In the genomic region with DNA sequence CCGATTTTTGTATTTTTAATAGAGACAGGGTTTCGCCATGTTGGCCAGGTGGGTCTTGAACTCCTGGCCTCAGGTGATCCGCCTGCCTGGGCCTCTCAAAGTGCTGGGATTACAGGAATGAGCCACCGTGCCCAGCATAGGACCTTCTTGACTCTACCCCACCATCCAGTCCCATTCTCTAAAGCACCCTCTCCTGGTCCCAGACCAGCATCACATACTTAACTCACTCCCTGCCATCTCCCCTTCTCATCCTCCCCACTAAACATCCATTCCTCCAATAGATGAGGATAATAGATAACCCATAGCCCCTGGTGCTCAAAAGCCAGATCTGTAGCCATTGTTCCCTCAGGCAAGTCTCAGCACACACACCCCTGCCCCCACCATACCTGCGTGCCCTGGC, we compare ENCODE assay signal across 1 cellular context.
TF ChIP-seq lines count a peak whose summit lies in the region.

No MANE protein-coding gene starts in this region.

TF ChIP-seq in HCT116, 20 proteins besides CTCF, POLR2A, EP300 and RAD21:
- TF ChIP-seq SP1 (IDR thresholded peaks at IDR 0.05; ENCODE audit: low read depth), result no peak
- no peak for TF ChIP-seq ZNF274 (IDR thresholded peaks at IDR 0.05; ENCODE audit: low read depth, low read length)
- no peak for TF ChIP-seq EGR1 (IDR thresholded peaks at IDR 0.05; ENCODE audit: low read depth)
- no peak for TF ChIP-seq CBX3 (IDR thresholded peaks at IDR 0.05; ENCODE audit: low read depth)
- TF ChIP-seq, protein P1, sequence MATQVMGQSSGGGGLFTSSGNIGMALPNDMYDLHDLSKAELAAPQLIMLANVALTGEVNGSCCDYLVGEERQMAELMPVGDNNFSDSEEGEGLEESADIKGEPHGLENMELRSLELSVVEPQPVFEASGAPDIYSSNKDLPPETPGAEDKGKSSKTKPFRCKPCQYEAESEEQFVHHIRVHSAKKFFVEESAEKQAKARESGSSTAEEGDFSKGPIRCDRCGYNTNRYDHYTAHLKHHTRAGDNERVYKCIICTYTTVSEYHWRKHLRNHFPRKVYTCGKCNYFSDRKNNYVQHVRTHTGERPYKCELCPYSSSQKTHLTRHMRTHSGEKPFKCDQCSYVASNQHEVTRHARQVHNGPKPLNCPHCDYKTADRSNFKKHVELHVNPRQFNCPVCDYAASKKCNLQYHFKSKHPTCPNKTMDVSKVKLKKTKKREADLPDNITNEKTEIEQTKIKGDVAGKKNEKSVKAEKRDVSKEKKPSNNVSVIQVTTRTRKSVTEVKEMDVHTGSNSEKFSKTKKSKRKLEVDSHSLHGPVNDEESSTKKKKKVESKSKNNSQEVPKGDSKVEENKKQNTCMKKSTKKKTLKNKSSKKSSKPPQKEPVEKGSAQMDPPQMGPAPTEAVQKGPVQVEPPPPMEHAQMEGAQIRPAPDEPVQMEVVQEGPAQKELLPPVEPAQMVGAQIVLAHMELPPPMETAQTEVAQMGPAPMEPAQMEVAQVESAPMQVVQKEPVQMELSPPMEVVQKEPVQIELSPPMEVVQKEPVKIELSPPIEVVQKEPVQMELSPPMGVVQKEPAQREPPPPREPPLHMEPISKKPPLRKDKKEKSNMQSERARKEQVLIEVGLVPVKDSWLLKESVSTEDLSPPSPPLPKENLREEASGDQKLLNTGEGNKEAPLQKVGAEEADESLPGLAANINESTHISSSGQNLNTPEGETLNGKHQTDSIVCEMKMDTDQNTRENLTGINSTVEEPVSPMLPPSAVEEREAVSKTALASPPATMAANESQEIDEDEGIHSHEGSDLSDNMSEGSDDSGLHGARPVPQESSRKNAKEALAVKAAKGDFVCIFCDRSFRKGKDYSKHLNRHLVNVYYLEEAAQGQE (IDR thresholded peaks at IDR 0.05; ENCODE audit: low read depth), result no peak
- no peak for TF ChIP-seq EZH2 (IDR thresholded peaks at IDR 0.05)
- no peak for TF ChIP-seq EZH2phosphoT487 (IDR thresholded peaks at IDR 0.05; ENCODE audit: borderline replicate concordance)
- no peak for TF ChIP-seq CEBPB (IDR thresholded peaks at IDR 0.05; ENCODE audit: low read depth)
- TF ChIP-seq, protein P2, sequence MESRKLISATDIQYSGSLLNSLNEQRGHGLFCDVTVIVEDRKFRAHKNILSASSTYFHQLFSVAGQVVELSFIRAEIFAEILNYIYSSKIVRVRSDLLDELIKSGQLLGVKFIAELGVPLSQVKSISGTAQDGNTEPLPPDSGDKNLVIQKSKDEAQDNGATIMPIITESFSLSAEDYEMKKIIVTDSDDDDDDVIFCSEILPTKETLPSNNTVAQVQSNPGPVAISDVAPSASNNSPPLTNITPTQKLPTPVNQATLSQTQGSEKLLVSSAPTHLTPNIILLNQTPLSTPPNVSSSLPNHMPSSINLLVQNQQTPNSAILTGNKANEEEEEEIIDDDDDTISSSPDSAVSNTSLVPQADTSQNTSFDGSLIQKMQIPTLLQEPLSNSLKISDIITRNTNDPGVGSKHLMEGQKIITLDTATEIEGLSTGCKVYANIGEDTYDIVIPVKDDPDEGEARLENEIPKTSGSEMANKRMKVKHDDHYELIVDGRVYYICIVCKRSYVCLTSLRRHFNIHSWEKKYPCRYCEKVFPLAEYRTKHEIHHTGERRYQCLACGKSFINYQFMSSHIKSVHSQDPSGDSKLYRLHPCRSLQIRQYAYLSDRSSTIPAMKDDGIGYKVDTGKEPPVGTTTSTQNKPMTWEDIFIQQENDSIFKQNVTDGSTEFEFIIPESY (IDR thresholded peaks at IDR 0.05; ENCODE audit: extremely low read depth, insufficient replicate concordance, low read length), result no peak
- TF ChIP-seq SIN3A (IDR thresholded peaks at IDR 0.05; ENCODE audit: low read depth), result no peak
- no peak for TF ChIP-seq TCF7L2 (IDR thresholded peaks at IDR 0.05; ENCODE audit: borderline replicate concordance, extremely low read depth, insufficient read depth, insufficient read length)
- TF ChIP-seq JUND (IDR thresholded peaks at IDR 0.05), result no peak
- no peak for TF ChIP-seq POLR2AphosphoS5 (IDR thresholded peaks at IDR 0.05; ENCODE audit: low read depth, low read length)
- no peak for TF ChIP-seq SRF (IDR thresholded peaks at IDR 0.05; ENCODE audit: low read depth)
- no peak for TF ChIP-seq ZFX (IDR thresholded peaks at IDR 0.05)
- TF ChIP-seq, protein P3, sequence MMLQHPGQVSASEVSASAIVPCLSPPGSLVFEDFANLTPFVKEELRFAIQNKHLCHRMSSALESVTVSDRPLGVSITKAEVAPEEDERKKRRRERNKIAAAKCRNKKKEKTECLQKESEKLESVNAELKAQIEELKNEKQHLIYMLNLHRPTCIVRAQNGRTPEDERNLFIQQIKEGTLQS (IDR thresholded peaks at IDR 0.05), result no peak
- no peak for TF ChIP-seq ELF1 (IDR thresholded peaks at IDR 0.05; ENCODE audit: borderline replicate concordance, low read depth)
- TF ChIP-seq, protein P4, sequence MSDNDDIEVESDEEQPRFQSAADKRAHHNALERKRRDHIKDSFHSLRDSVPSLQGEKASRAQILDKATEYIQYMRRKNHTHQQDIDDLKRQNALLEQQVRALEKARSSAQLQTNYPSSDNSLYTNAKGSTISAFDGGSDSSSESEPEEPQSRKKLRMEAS (IDR thresholded peaks at IDR 0.05), result no peak
